In genomic region chr15:25866874-25867273, GRCh38 we compare ENCODE assay signal across 37 cellular contexts. TPM values are rescaled to one million over a fixed set of nuclear protein-coding genes. Genes with fewer than 3 reads are reported as not detected.
"Had no signal": no experiment of that assay in that cellular context is flagged by ENCODE, and none has a peak within 500 bp of the region (broad histone marks: within the 10 kb centered on the region; RNA-seq: fewer than 3 reads in every experiment).

No MANE protein-coding gene starts in this region.

- H3K36me3 Mint-ChIP-seq: activated naive CD4-positive, alpha-beta T cell treated with anti-CD3 and anti-CD28 coated beads, Interleukin-2, amount 50 U/mL, for 24 hours; activated naive CD8-positive, alpha-beta T cell treated with anti-CD3 and anti-CD28 coated beads for 36 hours; brain; T-cell had no signal

- H3K27me3 Mint-ChIP-seq: activated naive CD4-positive, alpha-beta T cell treated with anti-CD3 and anti-CD28 coated beads, Interleukin-2, amount 50 U/mL, for 24 hours; central memory CD8-positive, alpha-beta T cell had no signal

- FAIRE-seq: frontal cortex had no signal

- H3K27ac Mint-ChIP-seq: activated B cell treated with CpG ODN at 0.5 μM for 24 hours; activated CD8-positive, alpha-beta memory T cell treated with anti-CD3 and anti-CD28 coated beads, Interleukin-2, amount 10 ng/mL, durations not matched to agents 7 days and 5 days; activated CD8-positive, alpha-beta T cell treated with anti-CD3 and anti-CD28 coated beads, Interleukin-2, amount 10 ng/mL, durations not matched to agents 7 days and 5 days; activated naive CD4-positive, alpha-beta T cell treated with anti-CD3 and anti-CD28 coated beads for 36 hours; activated naive CD4-positive, alpha-beta T cell treated with anti-CD3 and anti-CD28 coated beads, Interleukin-2, amount 50 U/mL, for 24 hours; activated naive CD8-positive, alpha-beta T cell treated with anti-CD3 and anti-CD28 coated beads for 36 hours; activated naive CD8-positive, alpha-beta T cell treated with anti-CD3 and anti-CD28 coated beads, Interleukin-2, amount 50 U/mL, for 24 hours; activated T-helper 1 cell treated with anti-CD3 and anti-CD28 coated beads, Interleukin-12 subunit alpha, Interleukin-12 subunit beta, Interleukin-2, Interleukin-4 antibody, amounts not matched to agents 30 ng/mL and 10 ng/mL and 1 ng/mL, durations not matched to agents 14 hours and 24 hours and 36 hours; activated T-helper 2 cell treated with anti-CD3 and anti-CD28 coated beads, Interferon-gamma antibody, Interleukin-2, Interleukin-4, amounts not matched to agents 10 μg/mL and 5 μg/mL and 100 μg/mL, durations not matched to agents 14 hours and 24 hours and 36 hours; brain; dendritic cell treated with granulocyte-macrophage colony-stimulating factor and Interleukin-4, amounts not matched to agents 40 ng/mL and 50 ng/mL, for 4 days; endodermal cell; T-cell; T-helper 1 cell treated with Interleukin-12 subunit alpha and Interleukin-12 subunit beta and Interleukin-4 antibody, amounts not matched to agents 30 μg/mL and 1 μg/mL, for 36 hours; T-helper 2 cell treated with Interferon-gamma antibody and Interleukin-4, amounts not matched to agents 5 μg/mL and 100 μg/mL, for 36 hours had no signal

- H3K4me3 Mint-ChIP-seq: activated B cell treated with CpG ODN at 0.5 μM for 24 hours; activated CD8-positive, alpha-beta memory T cell treated with anti-CD3 and anti-CD28 coated beads, Interleukin-2, amount 10 ng/mL, durations not matched to agents 7 days and 5 days; activated CD8-positive, alpha-beta T cell treated with anti-CD3 and anti-CD28 coated beads, Interleukin-2, amount 10 ng/mL, durations not matched to agents 7 days and 5 days; activated naive CD4-positive, alpha-beta T cell treated with anti-CD3 and anti-CD28 coated beads for 36 hours; activated naive CD4-positive, alpha-beta T cell treated with anti-CD3 and anti-CD28 coated beads, Interleukin-2, amount 50 U/mL, for 24 hours; activated naive CD8-positive, alpha-beta T cell treated with anti-CD3 and anti-CD28 coated beads for 36 hours; activated naive CD8-positive, alpha-beta T cell treated with anti-CD3 and anti-CD28 coated beads, Interleukin-2, amount 50 U/mL, for 24 hours; activated T-helper 1 cell treated with anti-CD3 and anti-CD28 coated beads, Interleukin-12 subunit alpha, Interleukin-12 subunit beta, Interleukin-2, Interleukin-4 antibody, amounts not matched to agents 30 ng/mL and 10 ng/mL and 1 ng/mL, durations not matched to agents 14 hours and 24 hours and 36 hours; central memory CD8-positive, alpha-beta T cell; dendritic cell treated with granulocyte-macrophage colony-stimulating factor and Interleukin-4, amounts not matched to agents 40 ng/mL and 50 ng/mL, for 4 days; endodermal cell; T-cell; T-helper 1 cell treated with Interleukin-12 subunit alpha and Interleukin-12 subunit beta and Interleukin-4 antibody, amounts not matched to agents 30 μg/mL and 1 μg/mL, for 36 hours; T-helper 2 cell treated with Interferon-gamma antibody and Interleukin-4, amounts not matched to agents 5 μg/mL and 100 μg/mL, for 36 hours had no signal

- H3K4me1 Mint-ChIP-seq: brain, endodermal cell had no signal

- H3K27me3 ChIP-seq: ascending aorta had no signal

- H3K4me1 ChIP-seq: adrenal gland had no signal

- H3K9me3 Mint-ChIP-seq: activated B cell treated with CpG ODN at 0.5 μM for 24 hours; activated naive CD4-positive, alpha-beta T cell treated with anti-CD3 and anti-CD28 coated beads for 36 hours; activated naive CD4-positive, alpha-beta T cell treated with anti-CD3 and anti-CD28 coated beads, Interleukin-2, amount 50 U/mL, for 24 hours; activated naive CD8-positive, alpha-beta T cell treated with anti-CD3 and anti-CD28 coated beads for 36 hours; activated naive CD8-positive, alpha-beta T cell treated with anti-CD3 and anti-CD28 coated beads, Interleukin-2, amount 50 U/mL, for 24 hours; activated T-helper 1 cell treated with anti-CD3 and anti-CD28 coated beads, Interleukin-12 subunit alpha, Interleukin-12 subunit beta, Interleukin-2, Interleukin-4 antibody, amounts not matched to agents 30 ng/mL and 10 ng/mL and 1 ng/mL, durations not matched to agents 14 hours and 24 hours and 36 hours; activated T-helper 2 cell treated with anti-CD3 and anti-CD28 coated beads, Interferon-gamma antibody, Interleukin-2, Interleukin-4, amounts not matched to agents 10 μg/mL and 5 μg/mL and 100 μg/mL, durations not matched to agents 14 hours and 24 hours and 36 hours; central memory CD8-positive, alpha-beta T cell; dendritic cell treated with granulocyte-macrophage colony-stimulating factor and Interleukin-4, amounts not matched to agents 40 ng/mL and 50 ng/mL, for 4 days; endodermal cell; T-cell; T-helper 1 cell treated with Interleukin-12 subunit alpha and Interleukin-12 subunit beta and Interleukin-4 antibody, amounts not matched to agents 30 μg/mL and 1 μg/mL, for 36 hours; T-helper 2 cell treated with Interferon-gamma antibody and Interleukin-4, amounts not matched to agents 5 μg/mL and 100 μg/mL, for 36 hours had no signal

- H3K36me3 ChIP-seq: adrenal gland, ascending aorta, breast epithelium, WERI-Rb-1 had no signal

- H3K4me3 ChIP-seq: adrenal gland, ascending aorta, breast epithelium, coronary artery, dorsolateral prefrontal cortex had no signal

- H3K27ac ChIP-seq: adrenal gland, ascending aorta, breast epithelium, coronary artery, dorsolateral prefrontal cortex, WERI-Rb-1 had no signal

- ATAC-seq: activated CD4-positive, CD25-positive, alpha-beta regulatory T cell treated with anti-CD3 and anti-CD28 coated beads, Interleukin-2, amount 50 U/mL, for 24 hours; activated CD8-positive, alpha-beta memory T cell treated with anti-CD3 and anti-CD28 coated beads, Interleukin-2, amount 10 ng/mL, durations not matched to agents 7 days and 5 days; activated CD8-positive, alpha-beta T cell treated with anti-CD3 and anti-CD28 coated beads, Interleukin-2, amount 10 ng/mL, durations not matched to agents 7 days and 5 days; activated naive CD8-positive, alpha-beta T cell treated with anti-CD3 and anti-CD28 coated beads, Interleukin-2, amount 50 U/mL, for 24 hours; esophagus mucosa; T-cell had no signal

- H3K9me3 ChIP-seq: adrenal gland, ascending aorta, breast epithelium had no signal

- DNase-seq: activated B cell treated with CpG ODN at 0.5 μM for 24 hours; activated CD4-positive, alpha-beta T cell treated with anti-CD3 and anti-CD28 coated beads for 48 hours; activated CD4-positive, alpha-beta T cell treated with anti-CD3 and anti-CD28 coated beads, Interleukin-2, amount 50 U/mL, for 1 hour; activated CD4-positive, alpha-beta T cell treated with anti-CD3 and anti-CD28 coated beads, Interleukin-2, amount 50 U/mL, for 48 hours; activated CD8-positive, alpha-beta memory T cell treated with anti-CD3 and anti-CD28 coated beads, Interleukin-2, amount 10 ng/mL, durations not matched to agents 7 days and 5 days; activated CD8-positive, alpha-beta memory T cell treated with anti-CD3 and anti-CD28 coated beads, Interleukin-2, amount 50 U/mL, for 4 hours; activated CD8-positive, alpha-beta T cell treated with anti-CD3 and anti-CD28 coated beads, Interleukin-2, amount 10 ng/mL, durations not matched to agents 7 days and 5 days; activated effector memory CD4-positive, alpha-beta T cell treated with anti-CD3 and anti-CD28 coated beads, Interleukin-2, amount 50 U/mL, for 16 hours; activated naive CD4-positive, alpha-beta T cell treated with anti-CD3 and anti-CD28 coated beads for 36 hours; activated naive CD8-positive, alpha-beta T cell treated with anti-CD3 and anti-CD28 coated beads for 36 hours; activated naive CD8-positive, alpha-beta T cell treated with anti-CD3 and anti-CD28 coated beads, Interleukin-2, amount 50 U/mL, for 24 hours; activated T-cell treated with anti-CD3 and anti-CD28 coated beads, Interleukin-2, amount 50 U/mL, for 1 hour; activated T-cell treated with anti-CD3 and anti-CD28 coated beads, Interleukin-2, amount 50 U/mL, for 48 hours; adrenal gland; amygdala; dorsolateral prefrontal cortex; effector memory CD4-positive, alpha-beta T cell; endodermal cell; foreskin fibroblast; head of caudate nucleus; T-cell; T1000; WERI-Rb-1 had no signal

RNA-seq across cellular contexts. Expression of gene ATP10A, which starts 3.7 kb away (rescaled TPM):
- total RNA-seq: activated B cell treated with CpG ODN at 0.5 μM for 24 hours had no signal
